8 cellular contexts compared by ENCODE assay signal in the genomic region with DNA sequence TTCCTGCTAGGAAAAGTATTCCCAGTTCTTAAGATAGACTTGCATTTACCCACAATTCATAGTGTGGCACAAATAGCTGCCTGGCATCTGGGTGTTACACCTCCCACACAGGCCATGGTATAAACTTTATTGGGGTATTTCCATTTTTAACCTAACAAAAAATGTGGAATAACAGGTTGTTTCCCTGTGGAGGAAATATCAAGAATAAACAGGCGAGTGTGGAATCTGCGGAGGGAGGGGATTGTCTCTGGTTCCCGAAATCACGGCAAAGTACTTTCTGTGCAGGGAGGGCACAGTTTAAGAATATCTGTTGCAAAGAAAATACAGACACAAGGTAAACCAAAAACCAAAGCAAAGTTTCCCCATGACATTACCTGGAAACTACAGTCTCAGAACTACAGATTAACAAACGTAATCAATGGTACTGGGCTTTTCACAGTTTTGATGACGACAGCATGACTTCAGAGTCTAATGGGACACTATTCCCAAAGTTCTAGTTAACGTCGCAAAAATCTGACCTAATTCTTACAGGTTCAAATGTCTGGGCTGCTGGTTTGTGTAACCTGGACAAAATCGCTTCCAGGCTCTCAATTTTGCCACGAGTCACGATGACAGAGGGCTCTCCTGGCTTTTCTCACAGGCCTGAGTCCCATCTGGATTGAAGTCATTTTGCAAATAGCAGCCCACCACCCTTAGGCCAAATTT. TPM values are rescaled to one million over a fixed set of nuclear protein-coding genes. Genes with fewer than 3 reads are reported as not detected.
DNase-seq lines count a peak whose midpoint lies in the region; ATAC-seq and TF ChIP-seq lines count a peak whose summit lies in the region.

No MANE protein-coding gene starts in this region.

- no peak for TF ChIP-seq CTCF in GM12864 (IDR thresholded peaks at IDR 0.05; ENCODE audit: low read depth, low read length, missing control alignments)
- TF ChIP-seq CTCF in fibroblast of mammary gland (conservative IDR thresholded peaks at IDR 0.05; ENCODE audit: control insufficient read depth, insufficient read depth, low read depth, low read length), result no peak

- H3K4me1 ChIP-seq in rectal smooth muscle tissue (ENCODE audit: control insufficient read depth, insufficient read depth, low read length), result peaks cover 34% of the 10 kb centered on the region

- H3K9me3 ChIP-seq in SK-N-MC (ENCODE audit: low read depth, low read length), result no peaks in the 10 kb centered on the region

- H3K36me3 ChIP-seq in SK-N-MC (ENCODE audit: insufficient read depth, low read length) (peaks cover 18% of the 10 kb centered on the region), rectal smooth muscle tissue (ENCODE audit: control insufficient read depth, insufficient read depth, low read length) (no peaks in the 10 kb centered on the region)

- no peak for ATAC-seq in esophagus mucosa
- ATAC-seq in GM21529 (IDR thresholded peaks at IDR 0.05; ENCODE audit: unreplicated experiment), result no peak

- H3K27me3 ChIP-seq in rectal smooth muscle tissue (ENCODE audit: control insufficient read depth, insufficient read depth, low read length), result no peaks in the 10 kb centered on the region

- H3K27ac ChIP-seq in SK-N-MC, result no peak overlapping the region
- peak overlapping the region; percentile 95 for H3K27ac ChIP-seq in rectal smooth muscle tissue (ENCODE audit: low read depth, low read length)

- no peak for DNase-seq in GM12864 (ENCODE audit: low read depth)
- no peak for DNase-seq in SK-N-MC (ENCODE audit: low read depth, low spot score)
- peak; percentile 42 for DNase-seq in fibroblast of mammary gland (ENCODE audit: low read depth)
- no peak for DNase-seq in SIG-M5 (lab: John Stamatoyannopoulos, UW)
- DNase-seq in COLO668 (lab: John Stamatoyannopoulos, UW; ENCODE audit: unreplicated experiment), result no peak

- H3K9ac ChIP-seq in SK-N-MC (ENCODE audit: insufficient read length) (peak overlapping the region; percentile 97), rectal smooth muscle tissue (ENCODE audit: low read length) (peak overlapping the region; percentile 94)

- peak overlapping the region; percentile 95 for H3K4me3 ChIP-seq in GM12864 (ENCODE audit: low read depth, low read length)
- H3K4me3 ChIP-seq in SK-N-MC, result peak overlapping the region; percentile 99
- peak overlapping the region; percentile 91 for H3K4me3 ChIP-seq in fibroblast of mammary gland (ENCODE audit: control insufficient read depth, low read depth, low read length)
- H3K4me3 ChIP-seq in rectal smooth muscle tissue (ENCODE audit: low read length), result peak overlapping the region; percentile 94

RNA-seq across cellular contexts. Expression of gene STARD7, which starts 1.4 kb away (rescaled TPM):
- 66.1 TPM for total RNA-seq in esophagus mucosa

RNA-seq across cellular contexts. Expression of gene TMEM127, which starts 58.6 kb away (rescaled TPM):
- 34.3 TPM for total RNA-seq in esophagus mucosa

RNA-seq across cellular contexts. Expression of gene CIAO1, which starts 58.8 kb away (rescaled TPM):
- 43.2 TPM for total RNA-seq in esophagus mucosa
